Comparison of ENCODE assay signal across 11 cellular contexts in the genomic region with DNA sequence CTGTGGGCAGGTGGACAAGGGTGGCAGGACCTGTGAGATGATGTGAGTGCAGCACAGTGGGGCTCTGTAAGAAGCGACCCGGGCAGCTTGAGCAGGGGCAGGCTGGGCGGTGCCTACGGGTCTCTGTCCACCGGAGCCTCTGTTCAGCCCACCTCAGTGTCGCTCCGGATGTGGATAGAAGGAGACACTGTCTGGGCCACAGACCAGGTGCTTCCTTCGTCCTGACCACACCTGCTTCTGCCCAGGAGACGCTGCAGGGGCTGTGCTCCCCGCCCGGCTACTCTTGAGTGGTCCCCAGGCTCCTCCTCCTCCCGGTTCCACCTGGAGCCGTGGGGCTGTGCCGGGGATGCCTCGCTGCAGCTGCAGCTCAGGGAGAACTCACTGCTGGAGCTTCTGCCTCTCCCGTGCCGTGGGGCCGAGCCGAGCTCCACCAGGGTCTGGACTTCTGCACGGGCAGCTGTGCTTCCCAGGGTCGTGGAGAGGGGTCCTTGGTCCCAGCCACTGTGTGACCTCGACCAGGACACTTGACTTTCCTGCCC. TPM values are rescaled to one million over a fixed set of nuclear protein-coding genes. Genes with fewer than 3 reads are reported as not detected.
A peak's percentile ranks its signal among the peaks of the same experiment; 100 is the strongest.
DNase-seq lines count a peak whose midpoint lies in the region; ATAC-seq and TF ChIP-seq lines count a peak whose summit lies in the region.
"Had no signal": no experiment of that assay in that cellular context is flagged by ENCODE, and none has a peak within 500 bp of the region (broad histone marks: within the 10 kb centered on the region; RNA-seq: fewer than 3 reads in every experiment).

No MANE protein-coding gene starts in this region.

- no peaks in the 10 kb centered on the region for H3K27me3 Mint-ChIP-seq in osteocyte (ENCODE audit: unreplicated experiment)

- H3K9me3 ChIP-seq in MM.1S (replicated peaks; ENCODE audit: insufficient read depth, low read length) (no peaks in the 10 kb centered on the region), colonic mucosa (no peaks in the 10 kb centered on the region)

- H3F3A ChIP-seq in MM.1S (ENCODE audit: insufficient read depth, low read length) = no peaks in the 10 kb centered on the region

- no peak overlapping the region for H2AFZ ChIP-seq in MM.1S (ENCODE audit: low read length)

- intact Hi-C loops in colonic mucosa (cut with DNase I) = no loop called here

- no peak overlapping the region for H3K4me3 Mint-ChIP-seq in osteocyte (ENCODE audit: unreplicated experiment)
- H3K4me3 Mint-ChIP-seq: neural crest cell had no signal

- peaks cover 67% of the 10 kb centered on the region for H3K4me1 Mint-ChIP-seq in osteocyte (ENCODE audit: unreplicated experiment)

- peak overlapping the region; percentile 81 for H3K27ac Mint-ChIP-seq in osteocyte (ENCODE audit: unreplicated experiment)

- TF ChIP-seq CTCF in MM.1S (IDR thresholded peaks at IDR 0.05; ENCODE audit: low read length) = no peak
- TF ChIP-seq CTCF in colonic mucosa (IDR thresholded peaks at IDR 0.05) = no peak
- TF ChIP-seq CTCF in osteocyte (IDR thresholded peaks at IDR 0.05) = no peak

- peak overlapping the region; percentile 37; the same call in 1 of the 2 replicates for H3K4me3 ChIP-seq in MM.1S (ENCODE audit: low read length)
- no peak overlapping the region for H3K4me3 ChIP-seq in colonic mucosa

- H3K27ac ChIP-seq in MM.1S (ENCODE audit: low read length) (no peak overlapping the region), colonic mucosa (no peak overlapping the region)

- peak; percentile 31 for DNase-seq in DMS53 treated with DMSO at 0.1 percent for 48 hours (lab: John Stamatoyannopoulos, UW; ENCODE audit: unreplicated experiment)
- DNase-seq in MM.1S = peak; percentile 63
- no peak for DNase-seq in colonic mucosa
- DNase-seq in osteocyte (ENCODE audit: extremely low spot score, unreplicated experiment) = no peak
- no peak for DNase-seq in medulla oblongata (ENCODE audit: extremely low spot score)
- no peak for DNase-seq in anterior cingulate cortex (lab: John Stamatoyannopoulos, UW)
- DNase-seq in T-helper 1 cell = no peak
- DNase-seq: DMS 273 treated with DMSO at 0.1 percent for 48 hours, SIG-M5 had no signal

- no peak overlapping the region for H3K9ac ChIP-seq in MM.1S (ENCODE audit: low read length)
- peak overlapping the region; percentile 51 to 82 for H3K9ac ChIP-seq in colonic mucosa (ENCODE audit: low read depth in 2 of 2, low read length in 2 of 2)

- peaks cover 16% of the 10 kb centered on the region for H3K4me1 ChIP-seq in MM.1S (ENCODE audit: low read length)
- peaks cover 28% of the 10 kb centered on the region for H3K4me1 ChIP-seq in colonic mucosa

- H3K27me3 ChIP-seq in MM.1S (replicated peaks; ENCODE audit: insufficient read depth, low read length) = peaks cover 64% of the 10 kb centered on the region
- H3K27me3 ChIP-seq in colonic mucosa = peaks cover 20% of the 10 kb centered on the region

- ATAC-seq in GM21529 (IDR thresholded peaks at IDR 0.05; ENCODE audit: unreplicated experiment) = no peak

- no peaks in the 10 kb centered on the region for H3K9me2 ChIP-seq in MM.1S (replicated peaks; ENCODE audit: insufficient read depth, low read length)

- H3K4me2 ChIP-seq in MM.1S (ENCODE audit: low read depth, low read length) = peak overlapping the region; percentile 76

- H3K36me3 Mint-ChIP-seq in osteocyte (ENCODE audit: unreplicated experiment) = peaks cover 6% of the 10 kb centered on the region

- H3K9me3 Mint-ChIP-seq in osteocyte (ENCODE audit: unreplicated experiment) = no peaks in the 10 kb centered on the region
- H3K9me3 Mint-ChIP-seq: neural crest cell had no signal

- no peaks in the 10 kb centered on the region for H3K79me2 ChIP-seq in MM.1S (ENCODE audit: low read length)

- H3K36me3 ChIP-seq in MM.1S (replicated peaks; ENCODE audit: insufficient read depth, low read length) (no peaks in the 10 kb centered on the region), colonic mucosa (no peaks in the 10 kb centered on the region)

- no peaks in the 10 kb centered on the region for H4K20me1 ChIP-seq in MM.1S (ENCODE audit: insufficient read depth, low read length)

RNA-seq across cellular contexts. Expression of a gene that starts 21.5 kb away (rescaled TPM):
- total RNA-seq in colonic mucosa = 10 to 100 TPM; 84.2 to 87.2 TPM
- total RNA-seq in osteocyte = 214 and 217 TPM in 2 replicates

Comparison
In these comparisons a context has a peak if more than half of its experiments do, and no peak if none do; other contexts are left out.
1. DNase-seq: peak in DMS53 treated with DMSO at 0.1 percent for 48 hours (single experiment) and MM.1S (single experiment); none in colonic mucosa (single experiment), osteocyte (single experiment), medulla oblongata (single experiment), anterior cingulate cortex (0 of 58) and T-helper 1 cell (0 of 5).